ENCODE assay signal across 1 cellular context in the genomic region with DNA sequence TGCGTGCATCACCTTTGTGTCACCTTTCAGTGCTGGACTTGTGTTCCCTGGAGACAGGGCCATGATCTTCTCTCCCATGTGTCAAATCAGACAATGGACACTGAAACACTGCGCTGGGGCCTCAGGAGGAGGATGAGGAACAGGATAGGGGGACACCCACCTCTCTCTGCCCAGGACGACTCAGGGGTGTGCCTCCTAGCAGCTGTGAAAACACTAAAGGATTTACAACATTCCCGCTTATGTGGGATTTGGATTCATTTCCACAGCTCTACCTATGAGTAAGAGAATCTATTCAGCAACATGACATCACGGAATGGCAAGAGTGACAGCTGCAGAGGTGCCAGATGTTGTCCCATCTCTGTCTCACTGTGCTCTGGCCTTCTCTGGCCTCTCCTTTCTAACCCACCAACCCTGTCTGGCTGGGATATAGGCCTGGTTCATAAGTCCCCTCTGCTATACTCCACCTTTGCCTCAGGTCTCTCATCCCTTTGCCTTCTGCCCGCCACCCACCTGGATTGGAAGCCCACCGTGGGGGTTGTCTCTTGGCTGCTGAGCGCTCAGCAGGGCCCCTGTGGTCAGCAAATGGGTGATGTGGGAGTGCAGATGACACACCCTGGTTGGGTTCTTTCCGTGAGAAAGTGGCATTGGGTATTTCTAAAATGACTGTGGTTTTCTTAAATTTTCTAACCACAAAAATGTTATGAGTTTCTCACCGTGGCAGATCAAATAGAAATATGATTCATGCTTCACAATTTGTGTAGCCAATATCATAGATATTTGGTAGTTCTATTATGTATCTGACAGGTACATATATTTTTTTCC.
TF ChIP-seq lines count a peak whose summit lies in the region.

No MANE protein-coding gene starts in this region.

TF ChIP-seq in K562, 482 proteins besides CTCF, POLR2A, EP300 and RAD21 (continued from another document):
- TF ChIP-seq L3MBTL2 (IDR thresholded peaks at IDR 0.05): no peak
